ENCODE assay signal across 1 cellular context in the genomic region with DNA sequence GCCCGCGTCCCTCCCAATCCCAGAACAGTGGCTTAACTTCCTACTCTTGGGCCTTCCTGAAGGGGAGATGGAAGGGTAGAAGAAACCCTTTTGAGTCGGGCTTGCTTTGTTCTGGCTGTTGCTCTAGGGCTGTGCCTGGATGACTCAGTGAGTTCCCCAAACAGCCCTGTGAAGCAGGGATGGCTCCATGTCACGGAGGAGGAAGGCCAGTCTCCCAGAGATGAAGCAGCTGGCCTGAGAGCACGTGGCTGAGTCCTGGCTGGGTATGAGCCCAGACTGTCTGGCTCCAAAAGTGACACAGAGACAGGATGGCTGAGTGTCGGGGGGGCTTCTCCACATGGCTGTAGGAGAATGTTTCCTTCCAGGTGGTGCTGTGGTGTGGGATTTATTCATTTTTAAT.
TF ChIP-seq lines count a peak whose summit lies in the region.

No MANE protein-coding gene starts in this region.

TF ChIP-seq in SK-N-SH, 30 proteins besides CTCF, POLR2A, EP300 and RAD21 (continued from another document):
- TF ChIP-seq, protein P1, sequence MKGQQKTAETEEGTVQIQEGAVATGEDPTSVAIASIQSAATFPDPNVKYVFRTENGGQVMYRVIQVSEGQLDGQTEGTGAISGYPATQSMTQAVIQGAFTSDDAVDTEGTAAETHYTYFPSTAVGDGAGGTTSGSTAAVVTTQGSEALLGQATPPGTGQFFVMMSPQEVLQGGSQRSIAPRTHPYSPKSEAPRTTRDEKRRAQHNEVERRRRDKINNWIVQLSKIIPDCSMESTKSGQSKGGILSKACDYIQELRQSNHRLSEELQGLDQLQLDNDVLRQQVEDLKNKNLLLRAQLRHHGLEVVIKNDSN (IDR thresholded peaks at IDR 0.05; ENCODE audit: borderline replicate concordance, low read depth): peak; percentile 76; the same call in 1 of the 2 replicates
- TF ChIP-seq SMC3 (IDR thresholded peaks at IDR 0.05; ENCODE audit: low read depth, low read length) (no peak), NRF1 (IDR thresholded peaks at IDR 0.05; ENCODE audit: low read depth, low read length) (no peak), POLR2AphosphoS5 (IDR thresholded peaks at IDR 0.05; ENCODE audit: low read depth, low read length) (peak; percentile 78; the same call in 1 of the 2 replicates), EZH2phosphoT487 (IDR thresholded peaks at IDR 0.05; ENCODE audit: borderline replicate concordance, low read depth) (no peak), FOXJ3 (CRISPR knock-in tag; IDR thresholded peaks at IDR 0.05) (no peak), CHD2 (IDR thresholded peaks at IDR 0.05; ENCODE audit: low read length, partially characterized antibody) (peak; percentile 24), TCF12 (IDR thresholded peaks at IDR 0.05) (peak; percentile 98), MEF2A (IDR thresholded peaks at IDR 0.05; ENCODE audit: borderline replicate concordance, low read depth) (no peak; the same call in 1 of the 2 replicates), ELF1 (IDR thresholded peaks at IDR 0.05) (0 out of 2 replicates have a peak, but pooled peaks have one; percentile 15), JUND (IDR thresholded peaks at IDR 0.05) (peak; percentile 73), TEAD4 (IDR thresholded peaks at IDR 0.05; ENCODE audit: borderline replicate concordance, insufficient read depth) (peak; percentile 57), GATA2 (CRISPR knock-in tag; IDR thresholded peaks at IDR 0.05) (no peak), RFX5 (IDR thresholded peaks at IDR 0.05; ENCODE audit: low read length) (no peak)
- TF ChIP-seq, protein P2, sequence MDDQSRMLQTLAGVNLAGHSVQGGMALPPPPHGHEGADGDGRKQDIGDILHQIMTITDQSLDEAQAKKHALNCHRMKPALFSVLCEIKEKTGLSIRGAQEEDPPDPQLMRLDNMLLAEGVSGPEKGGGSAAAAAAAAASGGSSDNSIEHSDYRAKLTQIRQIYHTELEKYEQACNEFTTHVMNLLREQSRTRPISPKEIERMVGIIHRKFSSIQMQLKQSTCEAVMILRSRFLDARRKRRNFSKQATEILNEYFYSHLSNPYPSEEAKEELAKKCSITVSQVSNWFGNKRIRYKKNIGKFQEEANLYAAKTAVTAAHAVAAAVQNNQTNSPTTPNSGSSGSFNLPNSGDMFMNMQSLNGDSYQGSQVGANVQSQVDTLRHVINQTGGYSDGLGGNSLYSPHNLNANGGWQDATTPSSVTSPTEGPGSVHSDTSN (IDR thresholded peaks at IDR 0.05): peak; percentile 92
- TF ChIP-seq, protein P3, sequence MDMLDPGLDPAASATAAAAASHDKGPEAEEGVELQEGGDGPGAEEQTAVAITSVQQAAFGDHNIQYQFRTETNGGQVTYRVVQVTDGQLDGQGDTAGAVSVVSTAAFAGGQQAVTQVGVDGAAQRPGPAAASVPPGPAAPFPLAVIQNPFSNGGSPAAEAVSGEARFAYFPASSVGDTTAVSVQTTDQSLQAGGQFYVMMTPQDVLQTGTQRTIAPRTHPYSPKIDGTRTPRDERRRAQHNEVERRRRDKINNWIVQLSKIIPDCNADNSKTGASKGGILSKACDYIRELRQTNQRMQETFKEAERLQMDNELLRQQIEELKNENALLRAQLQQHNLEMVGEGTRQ (IDR thresholded peaks at IDR 0.05; ENCODE audit: borderline replicate concordance, low read depth, low read length): peak; percentile 14; the same call in 1 of the 2 replicates
- TF ChIP-seq, protein P4, sequence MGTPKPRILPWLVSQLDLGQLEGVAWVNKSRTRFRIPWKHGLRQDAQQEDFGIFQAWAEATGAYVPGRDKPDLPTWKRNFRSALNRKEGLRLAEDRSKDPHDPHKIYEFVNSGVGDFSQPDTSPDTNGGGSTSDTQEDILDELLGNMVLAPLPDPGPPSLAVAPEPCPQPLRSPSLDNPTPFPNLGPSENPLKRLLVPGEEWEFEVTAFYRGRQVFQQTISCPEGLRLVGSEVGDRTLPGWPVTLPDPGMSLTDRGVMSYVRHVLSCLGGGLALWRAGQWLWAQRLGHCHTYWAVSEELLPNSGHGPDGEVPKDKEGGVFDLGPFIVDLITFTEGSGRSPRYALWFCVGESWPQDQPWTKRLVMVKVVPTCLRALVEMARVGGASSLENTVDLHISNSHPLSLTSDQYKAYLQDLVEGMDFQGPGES (IDR thresholded peaks at IDR 0.05; ENCODE audit: low read depth, low read length): no peak
- TF ChIP-seq, protein P5, sequence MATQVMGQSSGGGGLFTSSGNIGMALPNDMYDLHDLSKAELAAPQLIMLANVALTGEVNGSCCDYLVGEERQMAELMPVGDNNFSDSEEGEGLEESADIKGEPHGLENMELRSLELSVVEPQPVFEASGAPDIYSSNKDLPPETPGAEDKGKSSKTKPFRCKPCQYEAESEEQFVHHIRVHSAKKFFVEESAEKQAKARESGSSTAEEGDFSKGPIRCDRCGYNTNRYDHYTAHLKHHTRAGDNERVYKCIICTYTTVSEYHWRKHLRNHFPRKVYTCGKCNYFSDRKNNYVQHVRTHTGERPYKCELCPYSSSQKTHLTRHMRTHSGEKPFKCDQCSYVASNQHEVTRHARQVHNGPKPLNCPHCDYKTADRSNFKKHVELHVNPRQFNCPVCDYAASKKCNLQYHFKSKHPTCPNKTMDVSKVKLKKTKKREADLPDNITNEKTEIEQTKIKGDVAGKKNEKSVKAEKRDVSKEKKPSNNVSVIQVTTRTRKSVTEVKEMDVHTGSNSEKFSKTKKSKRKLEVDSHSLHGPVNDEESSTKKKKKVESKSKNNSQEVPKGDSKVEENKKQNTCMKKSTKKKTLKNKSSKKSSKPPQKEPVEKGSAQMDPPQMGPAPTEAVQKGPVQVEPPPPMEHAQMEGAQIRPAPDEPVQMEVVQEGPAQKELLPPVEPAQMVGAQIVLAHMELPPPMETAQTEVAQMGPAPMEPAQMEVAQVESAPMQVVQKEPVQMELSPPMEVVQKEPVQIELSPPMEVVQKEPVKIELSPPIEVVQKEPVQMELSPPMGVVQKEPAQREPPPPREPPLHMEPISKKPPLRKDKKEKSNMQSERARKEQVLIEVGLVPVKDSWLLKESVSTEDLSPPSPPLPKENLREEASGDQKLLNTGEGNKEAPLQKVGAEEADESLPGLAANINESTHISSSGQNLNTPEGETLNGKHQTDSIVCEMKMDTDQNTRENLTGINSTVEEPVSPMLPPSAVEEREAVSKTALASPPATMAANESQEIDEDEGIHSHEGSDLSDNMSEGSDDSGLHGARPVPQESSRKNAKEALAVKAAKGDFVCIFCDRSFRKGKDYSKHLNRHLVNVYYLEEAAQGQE (IDR thresholded peaks at IDR 0.05; ENCODE audit: low read depth, low read length): no peak
- TF ChIP-seq, protein P6, sequence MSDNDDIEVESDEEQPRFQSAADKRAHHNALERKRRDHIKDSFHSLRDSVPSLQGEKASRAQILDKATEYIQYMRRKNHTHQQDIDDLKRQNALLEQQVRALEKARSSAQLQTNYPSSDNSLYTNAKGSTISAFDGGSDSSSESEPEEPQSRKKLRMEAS (IDR thresholded peaks at IDR 0.05; ENCODE audit: low read depth): peak; percentile 99
